In the genomic region with DNA sequence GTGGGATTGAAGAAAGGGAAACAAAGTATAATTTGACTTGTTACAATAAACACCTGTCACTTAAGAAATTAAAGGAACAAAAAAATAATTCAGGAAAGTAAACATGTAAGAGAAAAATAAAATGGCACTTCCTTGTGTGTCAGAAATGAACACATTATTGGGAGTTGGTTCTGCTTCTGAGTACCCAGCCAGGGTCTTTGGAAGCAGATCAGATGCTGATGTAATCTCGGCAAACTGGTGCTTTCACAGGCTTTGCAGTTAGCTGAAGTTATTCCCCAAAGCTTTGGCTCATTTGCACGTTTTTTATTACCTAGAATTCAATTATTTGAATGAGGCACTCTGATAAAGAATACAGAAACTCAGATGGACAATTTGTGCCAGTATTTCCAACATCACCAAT, we compare ENCODE assay signal across 24 cellular contexts. TPM values are rescaled to one million over a fixed set of nuclear protein-coding genes. Genes with fewer than 3 reads are reported as not detected.
DNase-seq lines count a peak whose midpoint lies in the region; ATAC-seq, FAIRE-seq and TF ChIP-seq lines count a peak whose summit lies in the region.
"Had no signal": no experiment of that assay in that cellular context is flagged by ENCODE, and none has a peak within 500 bp of the region (broad histone marks: within the 10 kb centered on the region; RNA-seq: fewer than 3 reads in every experiment).

No MANE protein-coding gene starts in this region.

- H3K4me3 ChIP-seq in SK-N-SH (ENCODE audit: low read depth in 2 of 2, low read length in 1 of 2), result no peak overlapping the region
- H3K4me3 ChIP-seq in SU-DHL-6 (ENCODE audit: insufficient read depth, low read length, poor library complexity, severe bottlenecking), result no peak overlapping the region
- H3K4me3 ChIP-seq: A549; BLaER1 treated with 17β-estradiol and CSF1 and Interleukin-3, amounts not matched to agents 10 nM and 100 nM had no signal

- H3K4me2 ChIP-seq in SK-N-SH (no peak overlapping the region), SU-DHL-6 (ENCODE audit: low read depth, low read length, poor library complexity, severe bottlenecking) (no peak overlapping the region)
- H3K4me2 ChIP-seq: A549; BLaER1 treated with 17β-estradiol and CSF1 and Interleukin-3, amounts not matched to agents 10 nM and 100 nM had no signal

- 31% methylated on average over 2 of the region's 2 CpGs for WGBS in SK-N-SH (ENCODE audit: low lambda C conversion rate)

- DNase-seq in SK-N-SH (no peak), NCI-H524 (lab: John Stamatoyannopoulos, UW) (peak; percentile 56 to 83), SIG-M5 (lab: John Stamatoyannopoulos, UW) (no peak), NCI-H187 treated with DMSO at 0.1 percent for 48 hours (lab: John Stamatoyannopoulos, UW) (no peak), H54 (ENCODE audit: insufficient read length, low spot score) (no peak), frontal cortex (ENCODE audit: low spot score in 2 of 2) (no peak)
- DNase-seq: CD8-positive, alpha-beta T cell; GF-D8; Karpas-422; NCI-H1092; NCI-H1436 treated with DMSO at 0.1 percent for 48 hours; NCI-H2081 treated with DMSO at 0.1 percent for 48 hours; NCI-H510A treated with DMSO at 0.1 percent for 48 hours; RPMI8226; SW 1271; T-helper 2 cell had no signal

- H3K36me3 ChIP-seq in SK-N-SH (replicated peaks in 1 of 2; ENCODE audit: control insufficient read depth in 1 of 2, insufficient read depth in 2 of 2, low read length in 1 of 2), result no peaks in the 10 kb centered on the region
- no peaks in the 10 kb centered on the region; the same call in 1 of the 2 replicates for H3K36me3 ChIP-seq in SU-DHL-6 (ENCODE audit: low read length)
- H3K36me3 ChIP-seq: BLaER1 treated with 17β-estradiol and CSF1 and Interleukin-3, amounts not matched to agents 10 nM and 100 nM had no signal

- POLR2A ChIA-PET in SK-N-SH (lab: Yijun Ruan, JAX), result no interaction called here

- H4K20me1 ChIP-seq in SK-N-SH (ENCODE audit: insufficient read depth) (no peaks in the 10 kb centered on the region), SU-DHL-6 (ENCODE audit: low read depth, low read length) (no peaks in the 10 kb centered on the region)
- H4K20me1 ChIP-seq: BLaER1 treated with 17β-estradiol and CSF1 and Interleukin-3, amounts not matched to agents 10 nM and 100 nM had no signal

- H3K27ac ChIP-seq in SK-N-SH (ENCODE audit: low read depth in 2 of 2, low read length in 1 of 2) (no peak overlapping the region), SU-DHL-6 (ENCODE audit: low read depth, low read length) (no peak overlapping the region)
- H3K27ac ChIP-seq: A549; BLaER1 treated with 17β-estradiol and CSF1 and Interleukin-3, amounts not matched to agents 10 nM and 100 nM had no signal

- no peak for TF ChIP-seq POLR2A in H54 (IDR thresholded peaks at IDR 0.05; ENCODE audit: low read depth, low read length)

- TF ChIP-seq CTCF in SK-N-SH (IDR thresholded peaks at IDR 0.05), result no peak
- TF ChIP-seq CTCF in SU-DHL-6 (IDR thresholded peaks at IDR 0.05; ENCODE audit: insufficient read depth, low read length, poor library complexity, severe bottlenecking), result no peak

- H3K79me2 ChIP-seq in SK-N-SH (ENCODE audit: insufficient read depth), result no peaks in the 10 kb centered on the region
- no peaks in the 10 kb centered on the region for H3K79me2 ChIP-seq in SU-DHL-6 (ENCODE audit: insufficient read depth, low read length)

- H3K4me1 ChIP-seq in SK-N-SH (ENCODE audit: control insufficient read depth in 1 of 2, insufficient read depth in 2 of 2, low read depth in 1 of 2, low read length in 1 of 2), result no peaks in the 10 kb centered on the region
- H3K4me1 ChIP-seq: A549; BLaER1 treated with 17β-estradiol and CSF1 and Interleukin-3, amounts not matched to agents 10 nM and 100 nM had no signal

- TF ChIP-seq RAD21 in SK-N-SH (IDR thresholded peaks at IDR 0.05; ENCODE audit: low read length), result no peak

- no peak for TF ChIP-seq EP300 in SK-N-SH (IDR thresholded peaks at IDR 0.05; ENCODE audit: borderline replicate concordance in 1 of 2, low read depth in 1 of 2, low read length in 1 of 2)

- no peak overlapping the region for H3K9ac ChIP-seq in SK-N-SH
- H3K9ac ChIP-seq in SU-DHL-6 (ENCODE audit: low read length), result no peak overlapping the region
- H3K9ac ChIP-seq: BLaER1 treated with 17β-estradiol and CSF1 and Interleukin-3, amounts not matched to agents 10 nM and 100 nM had no signal

- H3K27me3 ChIP-seq in SK-N-SH (ENCODE audit: insufficient read depth) (no peaks in the 10 kb centered on the region), SU-DHL-6 (ENCODE audit: low read length) (no peaks in the 10 kb centered on the region)
- H3K27me3 ChIP-seq: BLaER1 treated with 17β-estradiol and CSF1 and Interleukin-3, amounts not matched to agents 10 nM and 100 nM had no signal

- CTCF ChIA-PET in SK-N-SH (lab: Yijun Ruan, JAX), result no interaction called here

- H3K9me3 ChIP-seq in SK-N-SH (no peaks in the 10 kb centered on the region), SU-DHL-6 (ENCODE audit: insufficient read depth, low read length) (no peaks in the 10 kb centered on the region)
- H3K9me3 ChIP-seq: A549; BLaER1 treated with 17β-estradiol and CSF1 and Interleukin-3, amounts not matched to agents 10 nM and 100 nM had no signal

- H2AFZ ChIP-seq in SK-N-SH (ENCODE audit: low read depth) (no peak overlapping the region), SU-DHL-6 (ENCODE audit: low read depth, low read length, severe bottlenecking) (peak overlapping the region; percentile 74)

- no peak for ATAC-seq in SK-N-SH treated with all-trans-retinoic acid at 6 μM for 48 hours
- ATAC-seq: A549; CD8-positive, alpha-beta T cell; HCT116 had no signal

- no peaks in the 10 kb centered on the region for H3F3A ChIP-seq in SK-N-SH (replicated peaks; ENCODE audit: insufficient read depth)
- no peaks in the 10 kb centered on the region for H3F3A ChIP-seq in SU-DHL-6 (ENCODE audit: insufficient read depth)

- FAIRE-seq in H54 (lab: Jason Lieb, UNC) (no peak), frontal cortex (lab: Jason Lieb, UNC) (no peak)
- FAIRE-seq: A549, GM19239 had no signal

- H3K9me2 ChIP-seq in SK-N-SH (no peaks in the 10 kb centered on the region), SU-DHL-6 (replicated peaks; ENCODE audit: insufficient read depth, low read length) (no peaks in the 10 kb centered on the region)

TF ChIP-seq in SK-N-SH, 30 proteins besides CTCF, POLR2A, EP300 and RAD21 (continues in another document):
- TF ChIP-seq FOSL2 (IDR thresholded peaks at IDR 0.05; ENCODE audit: borderline replicate concordance, low read depth), result no peak
- TF ChIP-seq JUND (IDR thresholded peaks at IDR 0.05), result no peak
- TF ChIP-seq, protein P1, sequence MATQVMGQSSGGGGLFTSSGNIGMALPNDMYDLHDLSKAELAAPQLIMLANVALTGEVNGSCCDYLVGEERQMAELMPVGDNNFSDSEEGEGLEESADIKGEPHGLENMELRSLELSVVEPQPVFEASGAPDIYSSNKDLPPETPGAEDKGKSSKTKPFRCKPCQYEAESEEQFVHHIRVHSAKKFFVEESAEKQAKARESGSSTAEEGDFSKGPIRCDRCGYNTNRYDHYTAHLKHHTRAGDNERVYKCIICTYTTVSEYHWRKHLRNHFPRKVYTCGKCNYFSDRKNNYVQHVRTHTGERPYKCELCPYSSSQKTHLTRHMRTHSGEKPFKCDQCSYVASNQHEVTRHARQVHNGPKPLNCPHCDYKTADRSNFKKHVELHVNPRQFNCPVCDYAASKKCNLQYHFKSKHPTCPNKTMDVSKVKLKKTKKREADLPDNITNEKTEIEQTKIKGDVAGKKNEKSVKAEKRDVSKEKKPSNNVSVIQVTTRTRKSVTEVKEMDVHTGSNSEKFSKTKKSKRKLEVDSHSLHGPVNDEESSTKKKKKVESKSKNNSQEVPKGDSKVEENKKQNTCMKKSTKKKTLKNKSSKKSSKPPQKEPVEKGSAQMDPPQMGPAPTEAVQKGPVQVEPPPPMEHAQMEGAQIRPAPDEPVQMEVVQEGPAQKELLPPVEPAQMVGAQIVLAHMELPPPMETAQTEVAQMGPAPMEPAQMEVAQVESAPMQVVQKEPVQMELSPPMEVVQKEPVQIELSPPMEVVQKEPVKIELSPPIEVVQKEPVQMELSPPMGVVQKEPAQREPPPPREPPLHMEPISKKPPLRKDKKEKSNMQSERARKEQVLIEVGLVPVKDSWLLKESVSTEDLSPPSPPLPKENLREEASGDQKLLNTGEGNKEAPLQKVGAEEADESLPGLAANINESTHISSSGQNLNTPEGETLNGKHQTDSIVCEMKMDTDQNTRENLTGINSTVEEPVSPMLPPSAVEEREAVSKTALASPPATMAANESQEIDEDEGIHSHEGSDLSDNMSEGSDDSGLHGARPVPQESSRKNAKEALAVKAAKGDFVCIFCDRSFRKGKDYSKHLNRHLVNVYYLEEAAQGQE (IDR thresholded peaks at IDR 0.05; ENCODE audit: low read depth, low read length), result no peak

TF ChIP-seq in SK-N-SH treated with all-trans-retinoic acid at 6 μM for 48 hours, 23 proteins besides CTCF, POLR2A, EP300 and RAD21 (continues in another document):
- TF ChIP-seq, protein P2, sequence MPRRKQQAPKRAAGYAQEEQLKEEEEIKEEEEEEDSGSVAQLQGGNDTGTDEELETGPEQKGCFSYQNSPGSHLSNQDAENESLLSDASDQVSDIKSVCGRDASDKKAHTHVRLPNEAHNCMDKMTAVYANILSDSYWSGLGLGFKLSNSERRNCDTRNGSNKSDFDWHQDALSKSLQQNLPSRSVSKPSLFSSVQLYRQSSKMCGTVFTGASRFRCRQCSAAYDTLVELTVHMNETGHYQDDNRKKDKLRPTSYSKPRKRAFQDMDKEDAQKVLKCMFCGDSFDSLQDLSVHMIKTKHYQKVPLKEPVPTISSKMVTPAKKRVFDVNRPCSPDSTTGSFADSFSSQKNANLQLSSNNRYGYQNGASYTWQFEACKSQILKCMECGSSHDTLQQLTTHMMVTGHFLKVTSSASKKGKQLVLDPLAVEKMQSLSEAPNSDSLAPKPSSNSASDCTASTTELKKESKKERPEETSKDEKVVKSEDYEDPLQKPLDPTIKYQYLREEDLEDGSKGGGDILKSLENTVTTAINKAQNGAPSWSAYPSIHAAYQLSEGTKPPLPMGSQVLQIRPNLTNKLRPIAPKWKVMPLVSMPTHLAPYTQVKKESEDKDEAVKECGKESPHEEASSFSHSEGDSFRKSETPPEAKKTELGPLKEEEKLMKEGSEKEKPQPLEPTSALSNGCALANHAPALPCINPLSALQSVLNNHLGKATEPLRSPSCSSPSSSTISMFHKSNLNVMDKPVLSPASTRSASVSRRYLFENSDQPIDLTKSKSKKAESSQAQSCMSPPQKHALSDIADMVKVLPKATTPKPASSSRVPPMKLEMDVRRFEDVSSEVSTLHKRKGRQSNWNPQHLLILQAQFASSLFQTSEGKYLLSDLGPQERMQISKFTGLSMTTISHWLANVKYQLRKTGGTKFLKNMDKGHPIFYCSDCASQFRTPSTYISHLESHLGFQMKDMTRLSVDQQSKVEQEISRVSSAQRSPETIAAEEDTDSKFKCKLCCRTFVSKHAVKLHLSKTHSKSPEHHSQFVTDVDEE (CRISPR knock-in tag; IDR thresholded peaks at IDR 0.05), result no peak
- TF ChIP-seq ESRRG (CRISPR knock-in tag; IDR thresholded peaks at IDR 0.05), result no peak
- TF ChIP-seq ARNTL (CRISPR knock-in tag; IDR thresholded peaks at IDR 0.05; ENCODE audit: borderline replicate concordance, low read depth), result no peak

RNA-seq across cellular contexts. Expression of a gene that starts 10.9 kb away (rescaled TPM):
- 6.0 and 8.9 TPM in 2 replicates for polyA plus RNA-seq in SK-N-SH (2012; rRNA removed)
- polyA plus RNA-seq in SK-N-SH (2012; cell fraction: cytosol; rRNA removed), result 7.7 and 7.9 TPM in 2 replicates
- polyA plus RNA-seq in SK-N-SH (2012; cell fraction: nucleus; rRNA removed), result 5.2 and 7.8 TPM in 2 replicates
- total RNA-seq in frontal cortex, result 17.5 TPM
- total RNA-seq: CD8-positive, alpha-beta T cell; MCF 10A had no signal
- polyA plus RNA-seq: A549, IgD-negative memory B cell had no signal

Comparison
In these comparisons a context has a peak if more than half of its experiments do, and no peak if none do; other contexts are left out.
1. DNase-seq: peak in NCI-H524 (2 of 2); none in SK-N-SH (single experiment), SIG-M5 (single experiment), NCI-H187 treated with DMSO at 0.1 percent for 48 hours (single experiment), H54 (single experiment) and frontal cortex (0 of 2).